ENCODE assay signal across 9 cellular contexts in the genomic region with DNA sequence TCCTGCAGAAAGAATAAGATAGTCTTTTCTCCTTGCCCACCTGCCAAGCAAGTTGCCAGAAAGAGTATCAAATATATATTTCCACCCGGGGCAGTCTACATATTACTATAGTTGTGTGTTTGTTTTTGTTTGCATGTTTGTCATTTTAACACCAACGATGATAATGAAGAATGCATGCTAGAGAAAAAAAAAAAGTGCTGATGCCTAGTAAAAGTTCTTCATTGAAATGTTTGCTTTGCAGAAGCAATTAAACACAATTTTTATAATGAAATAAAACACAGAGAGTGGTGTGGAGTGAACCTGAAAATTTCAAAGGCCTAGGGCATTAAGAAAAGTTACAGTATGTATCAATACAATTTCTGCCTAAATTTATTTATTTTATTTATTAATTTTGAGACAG.
"Had no signal": no experiment of that assay in that cellular context is flagged by ENCODE, and none has a peak within 500 bp of the region (broad histone marks: within the 10 kb centered on the region; RNA-seq: fewer than 3 reads in every experiment).

No MANE protein-coding gene starts in this region.

- H2AFZ ChIP-seq: GM23248 had no signal

- H3K27me3 Mint-ChIP-seq: IgD-negative memory B cell had no signal

- H3K4me3 Mint-ChIP-seq: HFFc6 had no signal

- H3K4me3 ChIP-seq: GM23248, HAP-1 had no signal

- H3K9me3 ChIP-seq: HAP-1 had no signal

- ATAC-seq: HCT116 had no signal

- H3K27ac Mint-ChIP-seq: HFFc6, IgD-negative memory B cell had no signal

- H3K9me3 Mint-ChIP-seq: IgD-negative memory B cell had no signal

- H3K9ac ChIP-seq: GM23248 had no signal

- DNase-seq: GM23248, GOT3, H7, HFFc6, KG1 had no signal

- H3K36me3 Mint-ChIP-seq: IgD-negative memory B cell had no signal

- H3K27ac ChIP-seq: GM23248, HL-60 had no signal
